Comparison of ENCODE assay signal across 11 cellular contexts in the genomic region with DNA sequence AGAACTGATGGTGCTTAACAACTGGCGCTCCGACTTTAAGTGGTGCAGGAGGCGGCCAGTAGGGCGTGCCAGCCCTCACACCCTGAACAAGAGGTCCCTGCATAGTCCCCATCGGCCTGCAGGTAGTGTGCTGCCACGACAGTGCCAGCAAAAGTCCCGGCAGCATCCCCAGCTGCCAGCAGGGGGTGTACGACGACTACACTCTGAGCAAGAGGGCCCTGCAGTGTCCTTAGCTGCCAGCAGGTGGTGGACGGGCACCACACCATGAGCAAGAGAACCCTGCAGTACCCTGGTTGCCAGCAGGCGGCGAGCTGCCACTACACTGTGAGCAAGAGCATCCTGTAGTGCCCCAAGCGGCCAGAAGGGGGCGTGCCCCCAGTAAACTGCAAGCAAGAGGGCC. TPM values are rescaled to one million over a fixed set of nuclear protein-coding genes. Genes with fewer than 3 reads are reported as not detected.
A peak's percentile ranks its signal among the peaks of the same experiment; 100 is the strongest.
DNase-seq lines count a peak whose midpoint lies in the region; ATAC-seq and TF ChIP-seq lines count a peak whose summit lies in the region.
"Not testable (repeated sequence)": the region's sequence is repeated elsewhere in the genome, so short reads cannot be mapped to it uniquely, and the experiment has no call there.
"Had no signal": no experiment of that assay in that cellular context is flagged by ENCODE, and none has a peak within 500 bp of the region (broad histone marks: within the 10 kb centered on the region; RNA-seq: fewer than 3 reads in every experiment).

No MANE protein-coding gene starts in this region.

- ATAC-seq in GM18499 (IDR thresholded peaks at IDR 0.05; ENCODE audit: insufficient read depth, unreplicated experiment) (peak; percentile 62), GM21526 (IDR thresholded peaks at IDR 0.05; ENCODE audit: low FRiP score, unreplicated experiment) (peak; percentile 56), HG02885 (IDR thresholded peaks at IDR 0.05; ENCODE audit: poor library complexity, unreplicated experiment) (peak; percentile 79)
- peak; percentile 69 for ATAC-seq in activated CD8-positive, alpha-beta T cell treated with anti-CD3 and anti-CD28 coated beads, Interleukin-2, amount 10 ng/mL, durations not matched to agents 7 days and 5 days
- ATAC-seq in effector memory CD8-positive, alpha-beta T cell (replicated peaks): peak; percentile 79
- peak; percentile 74 for ATAC-seq in naive thymus-derived CD4-positive, alpha-beta T cell

- intact Hi-C loops in naive thymus-derived CD4-positive, alpha-beta T cell (cut with micrococcal nuclease): not testable (repeated sequence)

- H3K4me1 Mint-ChIP-seq in activated CD8-positive, alpha-beta T cell treated with anti-CD3 and anti-CD28 coated beads, Interleukin-2, amount 10 ng/mL, durations not matched to agents 7 days and 5 days (ENCODE audit: low read depth); effector memory CD8-positive, alpha-beta T cell (ENCODE audit: low read depth in 2 of 2); naive thymus-derived CD4-positive, alpha-beta T cell: not testable (repeated sequence)

- not testable (repeated sequence) for H3K27me3 Mint-ChIP-seq in activated CD8-positive, alpha-beta T cell treated with anti-CD3 and anti-CD28 coated beads, Interleukin-2, amount 10 ng/mL, durations not matched to agents 7 days and 5 days (ENCODE audit: low read depth); effector memory CD8-positive, alpha-beta T cell; naive thymus-derived CD4-positive, alpha-beta T cell

- H3K4me1 ChIP-seq in naive thymus-derived CD4-positive, alpha-beta T cell (ENCODE audit: control insufficient read depth in 2 of 2, insufficient read depth in 2 of 2, low read length in 2 of 2): not testable (repeated sequence)

- H3K27ac Mint-ChIP-seq in activated CD8-positive, alpha-beta T cell treated with anti-CD3 and anti-CD28 coated beads, Interleukin-2, amount 10 ng/mL, durations not matched to agents 7 days and 5 days; effector memory CD8-positive, alpha-beta T cell; naive thymus-derived CD4-positive, alpha-beta T cell: not testable (repeated sequence)

- not testable (repeated sequence) for H3K27ac ChIP-seq in naive thymus-derived CD4-positive, alpha-beta T cell (ENCODE audit: low read depth, low read length)

- CTCF ChIA-PET in activated CD8-positive, alpha-beta T cell treated with anti-CD3 and anti-CD28 coated beads, Interleukin-2, amount 10 ng/mL, durations not matched to agents 7 days and 5 days (lab: Charles Lee); naive thymus-derived CD4-positive, alpha-beta T cell (lab: Charles Lee): not testable (repeated sequence)

- peak; percentile 14; the same call in 1 of the 2 replicates for TF ChIP-seq CTCF in LNCaP clone FGC (IDR thresholded peaks at IDR 0.05; ENCODE audit: control insufficient read depth, extremely low read depth, insufficient read depth)

- not testable (repeated sequence) for DNase-seq in LNCaP clone FGC (ENCODE audit: low read depth); naive thymus-derived CD4-positive, alpha-beta T cell
- DNase-seq in activated CD8-positive, alpha-beta T cell treated with anti-CD3 and anti-CD28 coated beads, Interleukin-2, amount 10 ng/mL, durations not matched to agents 7 days and 5 days: peak; percentile 38
- DNase-seq in effector memory CD8-positive, alpha-beta T cell: peak in 1 of 3 experiments; percentile 12

- H3K36me3 ChIP-seq in naive thymus-derived CD4-positive, alpha-beta T cell (ENCODE audit: control insufficient read depth in 2 of 3, insufficient read depth in 3 of 3, low read length in 3 of 3): not testable (repeated sequence)

- H3K9me3 Mint-ChIP-seq in activated CD8-positive, alpha-beta T cell treated with anti-CD3 and anti-CD28 coated beads, Interleukin-2, amount 10 ng/mL, durations not matched to agents 7 days and 5 days (ENCODE audit: insufficient read depth); effector memory CD8-positive, alpha-beta T cell; naive thymus-derived CD4-positive, alpha-beta T cell: not testable (repeated sequence)

- not testable (repeated sequence) for H3K27me3 ChIP-seq in naive thymus-derived CD4-positive, alpha-beta T cell (ENCODE audit: control insufficient read depth in 2 of 2, insufficient read depth in 2 of 2, low read length in 2 of 2)

- not testable (repeated sequence) for H3K9me3 ChIP-seq in naive thymus-derived CD4-positive, alpha-beta T cell (ENCODE audit: control insufficient read depth in 2 of 3, low read length in 3 of 3)

- POLR2A ChIA-PET in activated CD8-positive, alpha-beta T cell treated with anti-CD3 and anti-CD28 coated beads, Interleukin-2, amount 10 ng/mL, durations not matched to agents 7 days and 5 days (lab: Charles Lee); naive thymus-derived CD4-positive, alpha-beta T cell (lab: Charles Lee): not testable (repeated sequence)

- H3K4me3 Mint-ChIP-seq in activated CD8-positive, alpha-beta T cell treated with anti-CD3 and anti-CD28 coated beads, Interleukin-2, amount 10 ng/mL, durations not matched to agents 7 days and 5 days; effector memory CD8-positive, alpha-beta T cell; naive thymus-derived CD4-positive, alpha-beta T cell: not testable (repeated sequence)

- not testable (repeated sequence) for H3K36me3 Mint-ChIP-seq in activated CD8-positive, alpha-beta T cell treated with anti-CD3 and anti-CD28 coated beads, Interleukin-2, amount 10 ng/mL, durations not matched to agents 7 days and 5 days (ENCODE audit: low read depth); effector memory CD8-positive, alpha-beta T cell (ENCODE audit: insufficient read depth); naive thymus-derived CD4-positive, alpha-beta T cell

- H3K4me3 ChIP-seq in LNCaP clone FGC (ENCODE audit: low read depth, low read length); naive thymus-derived CD4-positive, alpha-beta T cell (ENCODE audit: low read length): not testable (repeated sequence)

RNA-seq across cellular contexts. Expression of a gene that starts 53.5 kb away (rescaled TPM):
- total RNA-seq in activated CD8-positive, alpha-beta T cell treated with anti-CD3 and anti-CD28 coated beads, Interleukin-2, amount 10 ng/mL, durations not matched to agents 7 days and 5 days: not detected
- not detected for total RNA-seq in naive thymus-derived CD4-positive, alpha-beta T cell
- not detected for polyA plus RNA-seq in naive thymus-derived CD4-positive, alpha-beta T cell
- total RNA-seq: ascending aorta, epithelial cell of proximal tubule, Peyer's patch, temporal lobe had no signal

RNA-seq across cellular contexts. Expression of a gene that starts 55.8 kb away (rescaled TPM):
- not detected for total RNA-seq in activated CD8-positive, alpha-beta T cell treated with anti-CD3 and anti-CD28 coated beads, Interleukin-2, amount 10 ng/mL, durations not matched to agents 7 days and 5 days
- not detected for total RNA-seq in naive thymus-derived CD4-positive, alpha-beta T cell
- polyA plus RNA-seq in naive thymus-derived CD4-positive, alpha-beta T cell: not detected
- total RNA-seq: ascending aorta, epithelial cell of proximal tubule, Peyer's patch, temporal lobe had no signal
